9 cellular contexts compared by ENCODE assay signal in the genomic region with DNA sequence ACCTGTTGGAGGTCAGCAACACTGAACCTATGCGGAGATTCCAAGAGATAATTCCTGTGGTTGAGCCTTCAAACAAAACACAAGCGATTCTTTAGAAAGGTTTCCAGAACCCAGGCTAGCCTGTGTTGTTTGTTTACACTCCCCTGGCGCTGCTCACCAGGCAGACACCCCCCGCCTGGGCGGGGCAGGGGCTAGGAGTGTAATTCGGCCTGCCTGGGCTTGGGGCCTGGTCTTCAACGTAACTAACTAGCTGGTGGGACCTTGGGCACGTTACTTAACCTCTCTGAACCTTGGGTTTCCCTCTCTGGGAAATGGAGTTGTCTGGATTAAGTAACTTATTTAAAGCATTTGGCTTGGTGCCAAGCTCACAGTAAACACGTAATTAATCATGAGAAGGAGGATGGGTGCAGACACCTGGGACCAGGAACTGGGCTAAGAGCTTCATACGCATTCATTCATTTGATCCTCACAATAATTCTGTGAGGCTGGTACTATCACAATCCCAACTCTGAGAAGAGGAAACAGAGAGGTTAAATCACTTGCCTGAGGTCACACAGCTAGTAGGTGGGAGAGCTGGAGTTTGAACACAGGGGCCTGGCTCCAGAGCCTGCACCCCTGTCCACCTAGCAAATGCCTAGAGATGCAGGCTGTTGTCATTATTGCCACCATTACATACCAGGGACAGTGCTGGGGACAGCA. TPM values are rescaled to one million over a fixed set of nuclear protein-coding genes. Genes with fewer than 3 reads are reported as not detected.
DNase-seq lines count a peak whose midpoint lies in the region; ATAC-seq and TF ChIP-seq lines count a peak whose summit lies in the region.
"Had no signal": no experiment of that assay in that cellular context is flagged by ENCODE, and none has a peak within 500 bp of the region (broad histone marks: within the 10 kb centered on the region; RNA-seq: fewer than 3 reads in every experiment).

No MANE protein-coding gene starts in this region.

- no peak overlapping the region for H4K8ac ChIP-seq in mesenchymal stem cell (ENCODE audit: low read length)

- H3K4me3 Mint-ChIP-seq in Calu3 (ENCODE audit: low read depth, unreplicated experiment), result peak overlapping the region; percentile 34
- no peak overlapping the region for H3K4me3 Mint-ChIP-seq in activated CD8-positive, alpha-beta T cell treated with anti-CD3 and anti-CD28 coated beads for 36 hours

- TF ChIP-seq CTCF in Calu3 (IDR thresholded peaks at IDR 0.05; ENCODE audit: unreplicated experiment), result no peak
- no peak for TF ChIP-seq CTCF in activated CD8-positive, alpha-beta T cell treated with anti-CD3 and anti-CD28 coated beads for 36 hours (IDR thresholded peaks at IDR 0.05)

- POLR2A ChIA-PET in activated CD8-positive, alpha-beta T cell treated with anti-CD3 and anti-CD28 coated beads for 36 hours (lab: Charles Lee), result interaction anchor here (0.5 kb wide), 1 partner anchor 591 kb away, joined by 4 read pairs; no protein-coding TSS in a partner anchor

- H2BK5ac ChIP-seq in mesenchymal stem cell (ENCODE audit: low read depth, low read length, poor library complexity, severe bottlenecking), result no peak overlapping the region

- no peak overlapping the region for H3K14ac ChIP-seq in mesenchymal stem cell (ENCODE audit: low read length in 2 of 2)

- no peak overlapping the region for H2BK120ac ChIP-seq in mesenchymal stem cell (ENCODE audit: low read depth, low read length)

- peak overlapping the region; percentile 88 for H3K27ac ChIP-seq in KOPT-K1 (ENCODE audit: low read depth, low read length, poor library complexity, severe bottlenecking)
- H3K27ac ChIP-seq in mesenchymal stem cell (ENCODE audit: low read length, poor library complexity, severe bottlenecking), result no peak overlapping the region

- no peak overlapping the region for H3K23ac ChIP-seq in mesenchymal stem cell (ENCODE audit: low read length in 2 of 2)

- CTCF ChIA-PET in Calu3 (lab: Charles Lee), result interaction anchor here (0.6 to 1.9 kb wide), 2 partner anchors 9 to 15 kb away, joined by 3 to 10 read pairs; no protein-coding TSS in a partner anchor
- CTCF ChIA-PET in activated CD8-positive, alpha-beta T cell treated with anti-CD3 and anti-CD28 coated beads for 36 hours (lab: Charles Lee), result interaction anchor here (1.3 to 1.4 kb wide), 2 partner anchors 12 to 221 kb away, joined by 3 to 7 read pairs; no protein-coding TSS in a partner anchor

- no peak for ATAC-seq in activated CD8-positive, alpha-beta T cell treated with anti-CD3 and anti-CD28 coated beads for 36 hours
- no peak for ATAC-seq in GM18867 (IDR thresholded peaks at IDR 0.05; ENCODE audit: unreplicated experiment)
- no peak for ATAC-seq in GM19467 (IDR thresholded peaks at IDR 0.05; ENCODE audit: unreplicated experiment)
- no peak for ATAC-seq in HG03025 (IDR thresholded peaks at IDR 0.05; ENCODE audit: low FRiP score, unreplicated experiment)

- intact Hi-C loops in Calu3 (cut with micrococcal nuclease; ENCODE audit: unreplicated experiment), result no loop called here
- intact Hi-C loops in activated CD8-positive, alpha-beta T cell treated with anti-CD3 and anti-CD28 coated beads for 36 hours (cut with micrococcal nuclease), result no loop called here

- no peak overlapping the region for H4K91ac ChIP-seq in mesenchymal stem cell (ENCODE audit: low read length)

- peak overlapping the region; percentile 59 for H2AK5ac ChIP-seq in mesenchymal stem cell (ENCODE audit: low read length, severe bottlenecking)

- 35% methylated on average over 10 of the region's 10 CpGs for WGBS in mesenchymal stem cell

- H3K4me1 Mint-ChIP-seq in Calu3 (ENCODE audit: low read depth, unreplicated experiment), result peaks cover 47% of the 10 kb centered on the region
- H3K4me1 Mint-ChIP-seq in activated CD8-positive, alpha-beta T cell treated with anti-CD3 and anti-CD28 coated beads for 36 hours (ENCODE audit: low read depth), result peaks cover 18% of the 10 kb centered on the region

- H3K4me3 ChIP-seq in mesenchymal stem cell (ENCODE audit: insufficient read depth in 1 of 2, low read depth in 1 of 2, low read length in 2 of 2), result no peak overlapping the region
- H3K4me3 ChIP-seq: HAP-1 had no signal

- H2BK12ac ChIP-seq in mesenchymal stem cell (ENCODE audit: low read length in 2 of 2), result no peak overlapping the region

- no peaks in the 10 kb centered on the region for H3K27me3 ChIP-seq in mesenchymal stem cell (ENCODE audit: control insufficient read depth in 1 of 2, insufficient read depth in 1 of 2, low read length in 2 of 2)

- no peak overlapping the region for H2BK15ac ChIP-seq in mesenchymal stem cell (ENCODE audit: low read depth, poor library complexity, severe bottlenecking)

- no peaks in the 10 kb centered on the region for H3K9me3 ChIP-seq in KOPT-K1 (ENCODE audit: insufficient read depth, low read length, poor library complexity, severe bottlenecking)
- no peaks in the 10 kb centered on the region for H3K9me3 ChIP-seq in mesenchymal stem cell (ENCODE audit: control insufficient read depth, low read length)
- H3K9me3 ChIP-seq: HAP-1 had no signal

- no peak overlapping the region for H3K9ac ChIP-seq in mesenchymal stem cell (ENCODE audit: low read length)

- H3K18ac ChIP-seq in mesenchymal stem cell (ENCODE audit: low read depth in 1 of 2, low read length in 2 of 2), result peak overlapping the region in 1 of 2 experiments; percentile 18

- no TSS peak for BruUV-seq in Calu3 (replicated peaks; lab: Mats Ljungman, UMichigan)

- H3K27ac Mint-ChIP-seq in Calu3 (ENCODE audit: unreplicated experiment), result peak overlapping the region; percentile 66
- peak overlapping the region; percentile 64 for H3K27ac Mint-ChIP-seq in activated CD8-positive, alpha-beta T cell treated with anti-CD3 and anti-CD28 coated beads for 36 hours

- no peak overlapping the region for H2AFZ ChIP-seq in mesenchymal stem cell (ENCODE audit: low read depth, low read length)

- no peaks in the 10 kb centered on the region for H3K27me3 Mint-ChIP-seq in Calu3 (ENCODE audit: unreplicated experiment)
- H3K27me3 Mint-ChIP-seq in activated CD8-positive, alpha-beta T cell treated with anti-CD3 and anti-CD28 coated beads for 36 hours, result no peaks in the 10 kb centered on the region

- H3K4ac ChIP-seq in mesenchymal stem cell (ENCODE audit: low read depth in 1 of 2, low read length in 2 of 2), result no peak overlapping the region

- DNase-seq in Calu3 (peak; percentile 82), mesenchymal stem cell (peak; percentile 58), SW 1271 (lab: John Stamatoyannopoulos, UW) (no peak)
- DNase-seq in activated CD8-positive, alpha-beta T cell treated with anti-CD3 and anti-CD28 coated beads for 36 hours, result no peak

- peaks cover under 1% of the 10 kb centered on the region for H3K79me1 ChIP-seq in mesenchymal stem cell (replicated peaks; ENCODE audit: low read length, poor library complexity, severe bottlenecking)

- H3K36me3 ChIP-seq in KOPT-K1 (ENCODE audit: insufficient read depth, low read length) (peaks cover 77% of the 10 kb centered on the region), mesenchymal stem cell (ENCODE audit: control insufficient read depth in 1 of 2, insufficient read depth in 2 of 2, low read depth in 1 of 2, low read length in 2 of 2) (peaks cover 45 to 60% of the 10 kb centered on the region in 2 experiments)
- H3K36me3 ChIP-seq: HAP-1 had no signal

- peaks cover 37% of the 10 kb centered on the region for H3K4me1 ChIP-seq in mesenchymal stem cell (ENCODE audit: control insufficient read depth, insufficient read depth, low read depth, low read length)
- H3K4me1 ChIP-seq: HAP-1 had no signal

- H3K4me2 ChIP-seq in mesenchymal stem cell (ENCODE audit: low read length, poor library complexity, severe bottlenecking), result peak overlapping the region; percentile 16

- peaks cover 78% of the 10 kb centered on the region for H3K36me3 Mint-ChIP-seq in Calu3 (ENCODE audit: insufficient read depth, unreplicated experiment)
- H3K36me3 Mint-ChIP-seq in activated CD8-positive, alpha-beta T cell treated with anti-CD3 and anti-CD28 coated beads for 36 hours (ENCODE audit: low read depth), result peaks cover 4% of the 10 kb centered on the region

- H3K9me3 Mint-ChIP-seq in Calu3 (ENCODE audit: low read depth, unreplicated experiment), result no peaks in the 10 kb centered on the region
- H3K9me3 Mint-ChIP-seq in activated CD8-positive, alpha-beta T cell treated with anti-CD3 and anti-CD28 coated beads for 36 hours, result no peaks in the 10 kb centered on the region

RNA-seq across cellular contexts. Expression of gene ARHGAP27, which starts 7.6 kb away (rescaled TPM):
- total RNA-seq in Calu3 (2022), result 104 and 125 TPM in 2 replicates
- total RNA-seq in activated CD8-positive, alpha-beta T cell treated with anti-CD3 and anti-CD28 coated beads for 36 hours, result 10 to 100 TPM; 37.8 to 40.9 TPM
- polyA plus RNA-seq in mesenchymal stem cell (2013, experiment 1 of 2), result 0.75 TPM
- polyA plus RNA-seq in mesenchymal stem cell (2013, experiment 2 of 2), result 0.51 TPM

RNA-seq across cellular contexts. Expression of gene PLEKHM1, which starts 50.2 kb away (rescaled TPM):
- total RNA-seq in Calu3 (2022), result 82.4 and 107 TPM in 2 replicates
- 10 to 100 TPM; 18.8 to 20.0 TPM for total RNA-seq in activated CD8-positive, alpha-beta T cell treated with anti-CD3 and anti-CD28 coated beads for 36 hours
- 16.5 TPM for polyA plus RNA-seq in mesenchymal stem cell (2013, experiment 1 of 2)
- 17.2 TPM for polyA plus RNA-seq in mesenchymal stem cell (2013, experiment 2 of 2)

Comparison
In these comparisons a context has a peak if more than half of its experiments do, and no peak if none do; other contexts are left out.
1. DNase-seq: peak in Calu3 (single experiment) and mesenchymal stem cell (single experiment); none in activated CD8-positive, alpha-beta T cell treated with anti-CD3 and anti-CD28 coated beads for 36 hours (single experiment) and SW 1271 (0 of 2).